15 cellular contexts compared by ENCODE assay signal in the genomic region with DNA sequence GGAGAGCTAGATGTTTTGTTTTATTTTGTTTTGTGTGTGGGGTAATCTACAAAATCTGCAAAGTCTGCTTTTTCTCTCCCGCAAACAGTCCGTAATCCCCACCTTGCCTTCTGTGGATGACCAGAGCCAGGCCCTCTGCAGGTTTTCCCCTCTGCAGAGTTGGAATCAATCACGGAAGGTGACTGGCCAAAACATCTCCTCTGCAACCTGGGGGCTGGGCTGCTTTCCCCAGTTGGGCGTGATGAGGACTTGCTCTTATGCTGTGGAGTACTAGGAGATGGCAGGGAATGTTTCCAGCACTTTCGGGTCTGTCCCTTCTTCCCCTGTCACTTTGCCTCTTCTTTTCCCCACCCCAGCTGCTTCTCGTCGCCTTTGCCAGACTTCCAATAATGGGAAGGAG. TPM values are rescaled to one million over a fixed set of nuclear protein-coding genes. Genes with fewer than 3 reads are reported as not detected.
A peak's percentile ranks its signal among the peaks of the same experiment; 100 is the strongest.
DNase-seq lines count a peak whose midpoint lies in the region; ATAC-seq and TF ChIP-seq lines count a peak whose summit lies in the region.
"Had no signal": no experiment of that assay in that cellular context is flagged by ENCODE, and none has a peak within 500 bp of the region (broad histone marks: within the 10 kb centered on the region; RNA-seq: fewer than 3 reads in every experiment).

No MANE protein-coding gene starts in this region.

- POLR2A ChIA-PET in IMR-90 (lab: Charles Lee; ENCODE audit: unreplicated experiment): no interaction called here
- POLR2A ChIA-PET in OCI-LY7 (lab: Charles Lee): interaction anchor here (0.6 to 1.4 kb wide), 2 partner anchors 14 to 47 kb away, joined by 3 read pairs; no protein-coding TSS in a partner anchor

- TF ChIP-seq RAD21 in IMR-90 (IDR thresholded peaks at IDR 0.05; ENCODE audit: low read length): no peak

- no peak overlapping the region for H3K9ac ChIP-seq in IMR-90 (ENCODE audit: low read depth, low read length)

- in situ Hi-C loops in IMR-90 (cut with MboI; ENCODE audit: low sequenced_read_pairs): no loop called here

- no peaks in the 10 kb centered on the region for H3K9me2 ChIP-seq in OCI-LY7 (ENCODE audit: insufficient read depth, low read length)

- H3K27ac ChIP-seq in IMR-90 (ENCODE audit: insufficient read depth, low read length) (no peak overlapping the region), temporal lobe (ENCODE audit: low read depth, low read length) (peak overlapping the region; percentile 9), uterus (no peak overlapping the region), OCI-LY7 (ENCODE audit: low read depth, low read length, poor library complexity, severe bottlenecking) (no peak overlapping the region)
- H3K27ac ChIP-seq: pancreas had no signal

- CTCF ChIA-PET in IMR-90 (lab: Yijun Ruan, JAX): no interaction called here
- CTCF ChIA-PET in OCI-LY7 (lab: Charles Lee; ENCODE audit: unreplicated experiment): no interaction called here

- DNase-seq in IMR-90: no peak
- peak; percentile 1 for DNase-seq in dermis blood vessel endothelial cell
- DNase-seq in mucosa of descending colon: no peak
- no peak for DNase-seq in uterus
- no peak for DNase-seq in OCI-LY7 (ENCODE audit: low spot score)
- DNase-seq: activated CD4-positive, alpha-beta T cell treated with anti-CD3 and anti-CD28 coated beads for 36 hours; activated T-cell treated with anti-CD3 and anti-CD28 coated beads, Interleukin-2, amount 50 U/mL, for 48 hours; NCI-H1417 treated with DMSO at 0.1 percent for 48 hours; pancreas; stimulated activated CD4-positive, alpha-beta T cell treated with anti-CD3 and anti-CD28 coated beads, Interleukin-4, amount 100 ng/mL, for 1 hour; stimulated activated naive CD4-positive, alpha-beta T cell treated with Interleukin-2 at 50 U/mL for 16 hours had no signal

- no peak overlapping the region for H4K8ac ChIP-seq in IMR-90 (ENCODE audit: low read depth in 2 of 2, low read length in 2 of 2)

- no peak overlapping the region for H3K56ac ChIP-seq in IMR-90 (ENCODE audit: extremely low read depth, insufficient read depth, low read length)

- H3K18ac ChIP-seq in IMR-90 (ENCODE audit: low read depth, low read length): peak overlapping the region; percentile 56

- H3K4ac ChIP-seq in IMR-90 (ENCODE audit: low read depth, low read length): no peak overlapping the region

- H3K36me3 ChIP-seq in IMR-90 (ENCODE audit: control insufficient read depth, insufficient read depth, low read length) (no peaks in the 10 kb centered on the region), mucosa of descending colon (ENCODE audit: low read depth) (no peaks in the 10 kb centered on the region), uterus (no peaks in the 10 kb centered on the region), OCI-LY7 (ENCODE audit: insufficient read depth, low read length) (no peaks in the 10 kb centered on the region)
- H3K36me3 ChIP-seq: pancreas had no signal

- H4K91ac ChIP-seq in IMR-90 (ENCODE audit: insufficient read depth, low read depth, low read length): no peak overlapping the region

- 0 out of 2 replicates have a peak, but pooled peaks cover 2% of the 10 kb centered on the region for H3K9me1 ChIP-seq in IMR-90 (ENCODE audit: insufficient read depth, low read length)

- no peaks in the 10 kb centered on the region for H3K4me1 ChIP-seq in IMR-90 (ENCODE audit: control insufficient read depth, insufficient read depth, low read length)
- no peaks in the 10 kb centered on the region for H3K4me1 ChIP-seq in mucosa of descending colon (ENCODE audit: low read depth)
- no peaks in the 10 kb centered on the region for H3K4me1 ChIP-seq in uterus
- H3K4me1 ChIP-seq in OCI-LY7 (ENCODE audit: insufficient read depth, low read length, poor library complexity, severe bottlenecking): no peaks in the 10 kb centered on the region
- H3K4me1 ChIP-seq: pancreas had no signal

- H2BK5ac ChIP-seq in IMR-90 (ENCODE audit: low read depth, low read length, poor library complexity, severe bottlenecking): no peak overlapping the region

- H3K9me3 ChIP-seq in IMR-90 (ENCODE audit: control insufficient read depth, insufficient read depth, low read length): no peaks in the 10 kb centered on the region
- no peaks in the 10 kb centered on the region for H3K9me3 ChIP-seq in mucosa of descending colon
- no peaks in the 10 kb centered on the region for H3K9me3 ChIP-seq in uterus
- no peaks in the 10 kb centered on the region for H3K9me3 ChIP-seq in OCI-LY7 (ENCODE audit: low read length)
- H3K9me3 ChIP-seq: pancreas had no signal

- no peaks in the 10 kb centered on the region for H3K27me3 ChIP-seq in IMR-90 (ENCODE audit: control insufficient read depth, insufficient read depth, low read length)
- no peaks in the 10 kb centered on the region for H3K27me3 ChIP-seq in uterus

- 0 out of 2 replicates have a peak overlapping the region, but pooled peaks have one; percentile 12 for H2AK5ac ChIP-seq in IMR-90 (ENCODE audit: low read depth, low read length)

- H2AFZ ChIP-seq in IMR-90 (replicated peaks; ENCODE audit: low read length, poor library complexity) (peak overlapping the region; percentile 34), OCI-LY7 (ENCODE audit: low read length) (no peak overlapping the region)

- H3K79me2 ChIP-seq in OCI-LY7 (ENCODE audit: insufficient read depth, low read depth, low read length): no peaks in the 10 kb centered on the region

- H2BK120ac ChIP-seq in IMR-90 (ENCODE audit: low read depth, low read length): peak overlapping the region; percentile 2; the same call in 1 of the 2 replicates

- peak overlapping the region; percentile 72 for H3K4me3 ChIP-seq in IMR-90 (ENCODE audit: insufficient read depth, low read depth, low read length)
- no peak overlapping the region for H3K4me3 ChIP-seq in mucosa of descending colon
- H3K4me3 ChIP-seq in uterus: peak overlapping the region in 1 of 2 donors; percentile 35
- H3K4me3 ChIP-seq in OCI-LY7 (ENCODE audit: low read depth, low read length, poor library complexity, severe bottlenecking): no peak overlapping the region
- H3K4me3 ChIP-seq: pancreas had no signal

- BruUV-seq in IMR-90 (replicated peaks; lab: Mats Ljungman, UMichigan) (no TSS peak), OCI-LY7 (replicated peaks; lab: Mats Ljungman, UMichigan) (no TSS peak)

- H4K20me1 ChIP-seq in IMR-90 (ENCODE audit: insufficient read depth, low read length) (no peaks in the 10 kb centered on the region; the same call in 1 of the 2 replicates), OCI-LY7 (ENCODE audit: insufficient read depth, low read length) (no peaks in the 10 kb centered on the region)

- H3K14ac ChIP-seq in IMR-90 (replicated peaks; ENCODE audit: low read depth, low read length): peak overlapping the region; percentile 30; the same call in 1 of the 2 replicates

- no CpG with 5 or more reads among the region's 7 CpGs for WGBS in IMR-90 (ENCODE audit: extremely low coverage in 2 of 2, insufficient read length in 1 of 2), 2 experiments

- intact Hi-C loops in IMR-90 (cut with micrococcal nuclease) (loop anchor here (10.0 kb wide), 1 partner anchor 205 kb away; no protein-coding TSS in a partner anchor), mucosa of descending colon (cut with DNase I, micrococcal nuclease) (no loop called here), uterus (cut with DNase I; ENCODE audit: low total_unique reads) (no loop called here), OCI-LY7 (cut with micrococcal nuclease; ENCODE audit: unreplicated experiment) (no loop called here)

- no peak overlapping the region; the same call in 1 of the 2 replicates for H2BK20ac ChIP-seq in IMR-90 (ENCODE audit: low read depth, low read length)

- H3K4me2 ChIP-seq in IMR-90 (ENCODE audit: low read depth, low read length) (peak overlapping the region; percentile 83), OCI-LY7 (ENCODE audit: low read length) (no peak overlapping the region)

- H4K5ac ChIP-seq in IMR-90 (ENCODE audit: low read depth, low read length): no peak overlapping the region

- TF ChIP-seq POLR2A in IMR-90 (IDR thresholded peaks at IDR 0.05; ENCODE audit: low read depth, low read length) (no peak), uterus (IDR thresholded peaks at IDR 0.05) (no peak)

- peak overlapping the region; percentile 67 for H2AK9ac ChIP-seq in IMR-90 (replicated peaks; ENCODE audit: low read depth, low read length, poor library complexity)

- no peaks in the 10 kb centered on the region; a peak in 1 of 4 replicates for H3K79me1 ChIP-seq in IMR-90 (ENCODE audit: low read depth in 1 of 2, low read length in 2 of 2)

- ATAC-seq in IMR-90 (ENCODE audit: low read depth): no peak
- ATAC-seq in mucosa of descending colon: peak; percentile 18
- ATAC-seq in HG03521 (IDR thresholded peaks at IDR 0.05; ENCODE audit: unreplicated experiment): no peak
- no peak for ATAC-seq in HG02840 (IDR thresholded peaks at IDR 0.05; ENCODE audit: low FRiP score, unreplicated experiment)
- ATAC-seq: activated CD4-positive, alpha-beta T cell treated with anti-CD3 and anti-CD28 coated beads for 36 hours; pancreas had no signal

- no peak overlapping the region for H2BK15ac ChIP-seq in IMR-90 (ENCODE audit: low read depth, low read length)

- TF ChIP-seq CTCF in IMR-90 (conservative IDR thresholded peaks at IDR 0.05; ENCODE audit: low read depth, low read length) (no peak), mucosa of descending colon (IDR thresholded peaks at IDR 0.05) (no peak), uterus (IDR thresholded peaks at IDR 0.05) (no peak), OCI-LY7 (conservative IDR thresholded peaks at IDR 0.05; ENCODE audit: low read length) (no peak)

- dilution Hi-C loops in IMR-90 (cut with HindIII; ENCODE audit: low sequenced_read_pairs, unreplicated experiment): no loop called here

- no peak overlapping the region for H3K23ac ChIP-seq in IMR-90 (ENCODE audit: low read depth, low read length)

RNA-seq across cellular contexts. Expression of gene TMEM35A, which starts 1.1 kb away (rescaled TPM):
- total RNA-seq in IMR-90 (2012; rRNA removed) (11.3 and 12.8 TPM in 2 replicates), dermis blood vessel endothelial cell (0.85 and 1.7 TPM in 2 replicates), mucosa of descending colon (10 to 100 TPM in 1 of 3 donors, 1 to 10 TPM in 2; 1.4 to 40.6 (median 3.0) TPM), temporal lobe (74.0 TPM), uterus (1 to 10 TPM in 2 of 4 donors, not detected in 2; 4.0 to 4.7 TPM), OCI-LY7 (2022) (not detected in 2 replicates)
- polyA plus RNA-seq in IMR-90 (2012; rRNA removed): 13.7 and 14.2 TPM in 2 replicates
- polyA plus RNA-seq in IMR-90 (2012; cell fraction: cytosol; rRNA removed): 8.2 and 9.7 TPM in 2 replicates
- polyA plus RNA-seq in IMR-90 (2012; cell fraction: nucleus; rRNA removed; ENCODE audit: low replicate concordance): 1.8 and 5.4 TPM in 2 replicates
- total RNA-seq in OCI-LY7 (2014; rRNA removed; shearing (Covaris generic)): not detected in 2 replicates
- total RNA-seq: activated CD4-positive, alpha-beta T cell treated with anti-CD3 and anti-CD28 coated beads for 36 hours; bronchial epithelial cell had no signal

RNA-seq across cellular contexts. Expression of gene CENPI, which starts 18.3 kb away (rescaled TPM):
- total RNA-seq in IMR-90 (2012; rRNA removed): 24.2 and 25.8 TPM in 2 replicates
- polyA plus RNA-seq in IMR-90 (2012; rRNA removed): 4.8 and 5.5 TPM in 2 replicates
- polyA plus RNA-seq in IMR-90 (2012; cell fraction: cytosol; rRNA removed): 1.1 and 1.8 TPM in 2 replicates
- 1.5 and 4.7 TPM in 2 replicates for polyA plus RNA-seq in IMR-90 (2012; cell fraction: nucleus; rRNA removed; ENCODE audit: low replicate concordance)
- 10.7 and 30.2 TPM in 2 replicates for total RNA-seq in dermis blood vessel endothelial cell
- total RNA-seq in mucosa of descending colon: 1 to 10 TPM; 2.2 to 6.9 (median 2.8) TPM
- total RNA-seq in temporal lobe: 5.4 TPM
- total RNA-seq in uterus: 10 to 100 TPM in 2 of 4 donors, 1 to 10 TPM in 2; 2.7 to 24.7 (median 8.6) TPM
- total RNA-seq in OCI-LY7 (2014; rRNA removed; shearing (Covaris generic)): 27.7 and 28.4 TPM in 2 replicates
- total RNA-seq in OCI-LY7 (2022): 45.5 and 47.4 TPM in 2 replicates

RNA-seq across cellular contexts. Expression of gene TRMT2B, which starts 27.8 kb away (rescaled TPM):
- total RNA-seq in IMR-90 (2012; rRNA removed) (10.8 and 13.4 TPM in 2 replicates), dermis blood vessel endothelial cell (19.1 and 25.3 TPM in 2 replicates), mucosa of descending colon (10 to 100 TPM; 21.9 to 29.4 (median 26.7) TPM), temporal lobe (4.9 TPM), uterus (10 to 100 TPM; 13.1 to 19.1 (median 16.1) TPM), OCI-LY7 (2022) (24.8 and 33.9 TPM in 2 replicates)
- polyA plus RNA-seq in IMR-90 (2012; rRNA removed): 6.5 and 7.7 TPM in 2 replicates
- 3.3 and 7.2 TPM in 2 replicates for polyA plus RNA-seq in IMR-90 (2012; cell fraction: cytosol; rRNA removed)
- 4.0 and 14.0 TPM in 2 replicates for polyA plus RNA-seq in IMR-90 (2012; cell fraction: nucleus; rRNA removed; ENCODE audit: low replicate concordance)
- total RNA-seq in OCI-LY7 (2014; rRNA removed; shearing (Covaris generic)): 20.7 and 25.3 TPM in 2 replicates
